12 cellular contexts compared by ENCODE assay signal in the genomic region with DNA sequence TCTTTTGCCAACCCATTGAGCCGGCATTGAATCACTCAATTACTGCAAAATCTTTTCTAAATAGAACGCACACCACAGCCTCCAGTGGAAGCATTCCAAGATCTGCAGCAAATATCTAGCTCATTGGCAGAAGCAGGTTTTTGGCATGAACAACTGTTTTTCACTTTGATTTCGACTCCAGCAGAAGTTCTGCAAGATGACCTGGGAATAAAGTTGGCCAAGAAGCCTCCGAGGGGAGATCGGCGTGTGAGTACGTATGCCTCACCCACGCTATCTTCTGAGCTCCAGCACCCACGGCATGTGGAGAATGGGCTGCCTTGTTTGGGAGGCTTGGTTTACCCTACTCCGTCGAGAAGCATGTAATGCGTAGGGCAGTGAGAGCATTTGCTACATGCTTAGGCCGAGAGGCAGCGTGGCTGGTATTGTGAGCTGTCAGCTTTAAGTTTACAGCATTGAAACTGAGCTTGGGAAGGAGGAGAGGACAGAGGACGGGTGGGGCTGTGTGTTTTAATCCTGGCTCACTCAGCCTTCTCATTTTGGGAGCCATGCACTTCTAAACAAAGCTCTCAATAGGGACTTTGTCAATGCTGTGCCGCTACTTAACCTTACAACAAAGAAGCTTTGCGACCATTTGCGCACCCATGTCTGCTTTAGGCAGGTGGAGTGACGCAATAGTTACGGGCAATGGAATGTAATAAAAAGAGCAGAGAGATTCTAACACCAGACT. TPM values are rescaled to one million over a fixed set of nuclear protein-coding genes. Genes with fewer than 3 reads are reported as not detected.
DNase-seq lines count a peak whose midpoint lies in the region; ATAC-seq, FAIRE-seq and TF ChIP-seq lines count a peak whose summit lies in the region.
"Had no signal": no experiment of that assay in that cellular context is flagged by ENCODE, and none has a peak within 500 bp of the region (broad histone marks: within the 10 kb centered on the region; RNA-seq: fewer than 3 reads in every experiment).

No MANE protein-coding gene starts in this region.

- WGBS in A549 (ENCODE audit: missing lambda C conversion rate): 89% methylated on average over 20 of the region's 20 CpGs

- TF ChIP-seq RAD21 in A549 (conservative IDR thresholded peaks at IDR 0.05 in 1 of 2, IDR thresholded peaks at IDR 0.05 in 1 of 2): no peak

- H3K9me3 ChIP-seq in A549: no peaks in the 10 kb centered on the region
- H3K9me3 ChIP-seq: BLaER1 treated with 17β-estradiol and CSF1 and Interleukin-3, amounts not matched to agents 10 nM and 100 nM had no signal

- no peak for FAIRE-seq in A549 (lab: Jason Lieb, UNC)

- no peak for TF ChIP-seq EP300 in A549 (IDR thresholded peaks at IDR 0.05)

- no peak overlapping the region for H3K27ac ChIP-seq in A549
- H3K27ac ChIP-seq: BLaER1 treated with 17β-estradiol and CSF1 and Interleukin-3, amounts not matched to agents 10 nM and 100 nM had no signal

- H3K4me2 ChIP-seq in A549: no peak overlapping the region
- H3K4me2 ChIP-seq: BLaER1 treated with 17β-estradiol and CSF1 and Interleukin-3, amounts not matched to agents 10 nM and 100 nM had no signal

- DNase-seq in A549 (ENCODE audit: low read depth in 1 of 2, low spot score in 1 of 2) (no peak), NCI-H446 treated with DMSO at 0.1 percent for 48 hours (lab: John Stamatoyannopoulos, UW) (peak; percentile 14), occipital lobe (lab: John Stamatoyannopoulos, UW) (peak; percentile 50), NCI-H2081 (lab: John Stamatoyannopoulos, UW) (no peak), NAMALWA (ENCODE audit: low spot score) (no peak), glomerular visceral epithelial cell (ENCODE audit: extremely low spot score) (no peak), RKO (ENCODE audit: low spot score) (no peak)
- DNase-seq: activated CD8-positive, alpha-beta T cell treated with anti-CD3 and anti-CD28 coated beads, Interleukin-2, amount 10 ng/mL, durations not matched to agents 7 days and 5 days had no signal

- ATAC-seq in A549: no peak
- ATAC-seq in esophagus mucosa: peak; percentile 28
- ATAC-seq: activated CD8-positive, alpha-beta T cell treated with anti-CD3 and anti-CD28 coated beads, Interleukin-2, amount 10 ng/mL, durations not matched to agents 7 days and 5 days had no signal

- TF ChIP-seq CTCF in A549 (IDR thresholded peaks at IDR 0.05): no peak

- POLR2A ChIA-PET in A549 (lab: Yijun Ruan, JAX): no interaction called here

- CTCF ChIA-PET in A549 (lab: Yijun Ruan, JAX): interaction anchor here (0.6 to 2.7 kb wide), 3 partner anchors 11 to 256 kb away, joined by 3 to 19 read pairs (median 4); no protein-coding TSS in a partner anchor

- no peak overlapping the region for H3K4me3 ChIP-seq in A549
- H3K4me3 ChIP-seq: BLaER1 treated with 17β-estradiol and CSF1 and Interleukin-3, amounts not matched to agents 10 nM and 100 nM had no signal

- no peaks in the 10 kb centered on the region for H3K4me1 ChIP-seq in A549

- no peak for TF ChIP-seq POLR2A in A549 (IDR thresholded peaks at IDR 0.05; ENCODE audit: low read length)

TF ChIP-seq in A549, 52 proteins besides CTCF, POLR2A, EP300 and RAD21:
- TF ChIP-seq BHLHE40 (IDR thresholded peaks at IDR 0.05; ENCODE audit: low read depth, low read length) (no peak), CEBPB (IDR thresholded peaks at IDR 0.05) (peak; percentile 29 to 76; a peak in 3 of 4 replicates)

RNA-seq across cellular contexts. Expression of a gene that starts 10.5 kb away (rescaled TPM):
- not detected in 2 replicates for polyA plus RNA-seq in A549 (2011; rRNA removed)
- not detected in 2 replicates for polyA plus RNA-seq in A549 (2012; cell fraction: cytosol; rRNA removed)
- not detected in 2 replicates for polyA plus RNA-seq in A549 (2012; cell fraction: nucleus; rRNA removed)
- polyA plus RNA-seq in A549 (2017; fragmentation: RNase III; extraction: RNeasy Plus Mini Kit Qiagen cat#74134 plus additional on column Dnase treatment): not detected in 3 replicates
- not detected in 2 replicates for polyA minus RNA-seq in A549 (2011; rRNA and poly(A)+ RNA removed)
- 0.08 TPM for total RNA-seq in esophagus mucosa
- under 0.01 TPM for total RNA-seq in occipital lobe
- total RNA-seq: activated CD8-positive, alpha-beta T cell treated with anti-CD3 and anti-CD28 coated beads, Interleukin-2, amount 10 ng/mL, durations not matched to agents 7 days and 5 days; NCI-H460; T-helper 1 cell treated with Interleukin-12 subunit alpha and Interleukin-12 subunit beta and Interleukin-4 antibody, amounts not matched to agents 30 ng/mL and 1 ng/mL, for 36 hours had no signal

RNA-seq across cellular contexts. Expression of a gene that starts 51.4 kb away (rescaled TPM):
- polyA plus RNA-seq in A549 (2011; rRNA removed) (77.2 and 99.1 TPM in 2 replicates), A549 (2017; fragmentation: RNase III; extraction: RNeasy Plus Mini Kit Qiagen cat#74134 plus additional on column Dnase treatment) (38.6 to 53.6 TPM (median 51.1 TPM) in 3 replicates)
- polyA plus RNA-seq in A549 (2012; cell fraction: cytosol; rRNA removed): 13.0 and 13.3 TPM in 2 replicates
- polyA plus RNA-seq in A549 (2012; cell fraction: nucleus; rRNA removed): 16.3 and 25.3 TPM in 2 replicates
- polyA minus RNA-seq in A549 (2011; rRNA and poly(A)+ RNA removed): 70.3 and 94.6 TPM in 2 replicates
- total RNA-seq in esophagus mucosa (35.1 TPM), occipital lobe (51.5 TPM)

Comparison
In these comparisons a context has a peak if more than half of its experiments do, and no peak if none do; other contexts are left out.
1. DNase-seq: peak in NCI-H446 treated with DMSO at 0.1 percent for 48 hours (single experiment) and occipital lobe (single experiment); none in A549 (0 of 2), NCI-H2081 (0 of 2), NAMALWA (single experiment), glomerular visceral epithelial cell (single experiment) and RKO (single experiment).